In the genomic region with DNA sequence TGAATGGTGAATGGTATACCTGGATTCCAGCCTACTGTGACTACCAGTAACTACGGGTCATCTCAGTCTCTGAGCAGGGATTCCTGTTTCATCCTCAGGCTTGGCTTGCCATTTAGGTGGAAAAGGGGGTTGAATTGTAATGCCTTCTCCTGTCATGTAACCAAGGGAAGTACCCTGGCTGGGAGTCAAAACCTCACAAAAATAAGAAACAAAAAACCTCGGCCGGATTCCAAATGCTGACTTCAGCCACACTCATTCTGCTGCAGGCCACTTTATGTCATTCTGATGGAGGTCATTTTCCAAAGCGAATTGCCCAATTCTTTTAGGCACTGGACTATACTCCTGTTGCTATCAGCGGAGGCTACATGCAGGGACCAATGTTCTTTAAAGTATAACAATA, we compare ENCODE assay signal across 12 cellular contexts.
DNase-seq lines count a peak whose midpoint lies in the region; ATAC-seq and TF ChIP-seq lines count a peak whose summit lies in the region.
"Had no signal": no experiment of that assay in that cellular context is flagged by ENCODE, and none has a peak within 500 bp of the region (broad histone marks: within the 10 kb centered on the region; RNA-seq: fewer than 3 reads in every experiment).

No MANE protein-coding gene starts in this region.

- H3K36me3 Mint-ChIP-seq in stimulated activated effector memory CD8-positive, alpha-beta T cell treated with anti-CD3 and anti-CD28 coated beads, Interleukin-12 subunit alpha, Interleukin-12 subunit beta, amount 100 ng/mL, for 72 hours: no peaks in the 10 kb centered on the region
- H3K36me3 Mint-ChIP-seq: naive B cell had no signal

- no peak overlapping the region for H3K4me3 Mint-ChIP-seq in stimulated activated effector memory CD8-positive, alpha-beta T cell treated with anti-CD3 and anti-CD28 coated beads, Interleukin-12 subunit alpha, Interleukin-12 subunit beta, amount 100 ng/mL, for 72 hours
- H3K4me3 Mint-ChIP-seq: naive B cell, WTC11 had no signal

- in situ Hi-C loops in GM13977 (cut with MboI; ENCODE audit: low pct_unique_long_range_greater_than_20kb, low sequenced_read_pairs, unreplicated experiment): no loop called here

- peak; percentile 41 for DNase-seq in BJ (ENCODE audit: low read depth)
- peak; percentile 64 for DNase-seq in T1000 (lab: John Stamatoyannopoulos, UW)
- DNase-seq in fibroblast of pulmonary artery (ENCODE audit: low read depth): peak; percentile 85
- DNase-seq in midbrain (lab: John Stamatoyannopoulos, UW): peak; percentile 72
- DNase-seq in stimulated activated effector memory CD8-positive, alpha-beta T cell treated with anti-CD3 and anti-CD28 coated beads, Interleukin-12 subunit alpha, Interleukin-12 subunit beta, amount 100 ng/mL, for 72 hours (ENCODE audit: low spot score in 2 of 2): no peak
- no peak for DNase-seq in NOMO-1 (lab: John Stamatoyannopoulos, UW; ENCODE audit: unreplicated experiment in 2 of 2)
- DNase-seq in GM13977 (ENCODE audit: low spot score): no peak
- DNase-seq: naive B cell, SK-N-SH had no signal

- H3K4me3 ChIP-seq in BJ (ENCODE audit: low read depth, low read length) (no peak overlapping the region), fibroblast of pulmonary artery (replicated peaks; ENCODE audit: low read depth, low read length) (no peak overlapping the region)

- POLR2A ChIA-PET in BJ (lab: Charles Lee): no interaction called here

- TF ChIP-seq CTCF in BJ (IDR thresholded peaks at IDR 0.05; ENCODE audit: insufficient read depth, low read depth, low read length): no peak
- TF ChIP-seq CTCF in fibroblast of pulmonary artery (IDR thresholded peaks at IDR 0.05; ENCODE audit: low read length, missing control alignments): no peak
- no peak for TF ChIP-seq CTCF in GM13977 (IDR thresholded peaks at IDR 0.05; ENCODE audit: extremely low read depth, insufficient read depth, missing control alignments)

- H3K4me1 Mint-ChIP-seq in stimulated activated effector memory CD8-positive, alpha-beta T cell treated with anti-CD3 and anti-CD28 coated beads, Interleukin-12 subunit alpha, Interleukin-12 subunit beta, amount 100 ng/mL, for 72 hours: no peaks in the 10 kb centered on the region
- H3K4me1 Mint-ChIP-seq: naive B cell, WTC11 had no signal

- H3K36me3 ChIP-seq in BJ (ENCODE audit: control insufficient read depth, insufficient read depth, low read length): no peaks in the 10 kb centered on the region

- CTCF ChIA-PET in BJ (lab: Yijun Ruan, JAX): interaction anchor here (1.6 kb wide), 1 partner anchor 44 kb away, joined by 3 read pairs; no protein-coding TSS in a partner anchor

- H3K27me3 ChIP-seq in BJ (ENCODE audit: control insufficient read depth, insufficient read depth, low read length): no peaks in the 10 kb centered on the region

- no peak overlapping the region for H3K27ac Mint-ChIP-seq in stimulated activated effector memory CD8-positive, alpha-beta T cell treated with anti-CD3 and anti-CD28 coated beads, Interleukin-12 subunit alpha, Interleukin-12 subunit beta, amount 100 ng/mL, for 72 hours
- H3K27ac Mint-ChIP-seq: WTC11 had no signal

- no peak for ATAC-seq in GM21526 (IDR thresholded peaks at IDR 0.05; ENCODE audit: low FRiP score, unreplicated experiment)
- ATAC-seq in stimulated activated effector memory CD8-positive, alpha-beta T cell treated with anti-CD3 and anti-CD28 coated beads, Interleukin-12 subunit alpha, Interleukin-12 subunit beta, amount 100 ng/mL, for 72 hours: no peak
- ATAC-seq: HCT116, WTC11 had no signal

- H3K9me3 Mint-ChIP-seq in stimulated activated effector memory CD8-positive, alpha-beta T cell treated with anti-CD3 and anti-CD28 coated beads, Interleukin-12 subunit alpha, Interleukin-12 subunit beta, amount 100 ng/mL, for 72 hours: peaks cover 3% of the 10 kb centered on the region
- H3K9me3 Mint-ChIP-seq: WTC11 had no signal

Comparison
In these comparisons a context has a peak if more than half of its experiments do, and no peak if none do; other contexts are left out.
1. DNase-seq: peak in BJ (single experiment), T1000 (single experiment), fibroblast of pulmonary artery (single experiment) and midbrain (single experiment); none in stimulated activated effector memory CD8-positive, alpha-beta T cell treated with anti-CD3 and anti-CD28 coated beads, Interleukin-12 subunit alpha, Interleukin-12 subunit beta, amount 100 ng/mL, for 72 hours (0 of 2), NOMO-1 (0 of 2) and GM13977 (single experiment).